ENCODE assay signal across 1 cellular context in genomic region chr10:84296071-84296981, GRCh38.
A peak's percentile ranks its signal among the peaks of the same experiment; 100 is the strongest.
TF ChIP-seq lines count a peak whose summit lies in the region.

No MANE protein-coding gene starts in this region.

TF ChIP-seq in WTC11, 78 proteins besides CTCF, POLR2A, EP300 and RAD21:
- TF ChIP-seq IRF2 (CRISPR knock-in tag; IDR thresholded peaks at IDR 0.05; ENCODE audit: borderline replicate concordance, low read depth) (no peak), PRDM15 (CRISPR knock-in tag; IDR thresholded peaks at IDR 0.05) (0 out of 2 replicates have a peak, but pooled peaks have one; percentile 17)
